8 cellular contexts compared by ENCODE assay signal in genomic region chr19:45900661-45901431, GRCh38.
A peak's percentile ranks its signal among the peaks of the same experiment; 100 is the strongest.
DNase-seq lines count a peak whose midpoint lies in the region; ATAC-seq, FAIRE-seq and TF ChIP-seq lines count a peak whose summit lies in the region.

No MANE protein-coding gene starts in this region.

- no peaks in the 10 kb centered on the region for H3K9me3 ChIP-seq in parathyroid adenoma (ENCODE audit: control insufficient read depth, low read length)

- H3K27me3 ChIP-seq in parathyroid adenoma (ENCODE audit: control insufficient read depth, insufficient read depth, low read length): no peaks in the 10 kb centered on the region

- no peak overlapping the region for H3K27ac ChIP-seq in parathyroid adenoma

- H3K4me3 ChIP-seq in parathyroid adenoma (ENCODE audit: low read depth, low read length): peak overlapping the region; percentile 33

- peak overlapping the region; percentile 90 for H3K4me2 ChIP-seq in parathyroid adenoma (ENCODE audit: low read length)

- DNase-seq in ELF-1 (ENCODE audit: low read depth, low spot score) (peak; percentile 23), RKO (ENCODE audit: low spot score) (peak; percentile 35), epidermal melanocyte (ENCODE audit: insufficient read length, low spot score) (peak; percentile 9), NCI-H446 (lab: John Stamatoyannopoulos, UW) (no peak), SKM-1 (lab: John Stamatoyannopoulos, UW; ENCODE audit: unreplicated experiment) (no peak), HTR-8/SVneo (ENCODE audit: insufficient read length, low spot score) (no peak)

- peaks cover 6% of the 10 kb centered on the region for H3K4me1 ChIP-seq in parathyroid adenoma

- no peaks in the 10 kb centered on the region for H3K79me2 ChIP-seq in parathyroid adenoma

- ATAC-seq in GM21576 (IDR thresholded peaks at IDR 0.05; ENCODE audit: unreplicated experiment): no peak

- no peak for TF ChIP-seq CTCF in parathyroid adenoma (IDR thresholded peaks at IDR 0.05)

- peak overlapping the region; percentile 68 for H2AFZ ChIP-seq in parathyroid adenoma

- no peaks in the 10 kb centered on the region for H3K36me3 ChIP-seq in parathyroid adenoma (ENCODE audit: control insufficient read depth, insufficient read depth, low read length)

- H3K9ac ChIP-seq in parathyroid adenoma: no peak overlapping the region

- no peak for FAIRE-seq in HTR-8/SVneo (lab: Jason Lieb, UNC)

Comparison
In these comparisons a context has a peak if more than half of its experiments do, and no peak if none do; other contexts are left out.
1. DNase-seq: peak in ELF-1 (single experiment), RKO (single experiment) and epidermal melanocyte (single experiment); none in NCI-H446 (0 of 2), SKM-1 (single experiment) and HTR-8/SVneo (single experiment).